Comparison of ENCODE assay signal across 2 cellular contexts in genomic region chr1:39980555-39981313, GRCh38.
TF ChIP-seq lines count a peak whose summit lies in the region.

No MANE protein-coding gene starts in this region.

TF ChIP-seq in GM23338, 12 proteins besides CTCF, POLR2A, EP300 and RAD21:
- TF ChIP-seq EZH2 (IDR thresholded peaks at IDR 0.05; ENCODE audit: low read depth, unreplicated experiment) (no peak), EZH2phosphoT487 (IDR thresholded peaks at IDR 0.05; ENCODE audit: unreplicated experiment) (no peak), NANOG (IDR thresholded peaks at IDR 0.05; ENCODE audit: borderline replicate concordance) (no peak), JUNB (IDR thresholded peaks at IDR 0.05; ENCODE audit: unreplicated experiment) (no peak), ZNF462 (CRISPR knock-in tag; IDR thresholded peaks at IDR 0.05) (no peak), ZNF114 (CRISPR knock-in tag; IDR thresholded peaks at IDR 0.05) (no peak), POLR2AphosphoS5 (IDR thresholded peaks at IDR 0.05; ENCODE audit: low read depth) (no peak), CREB1 (CRISPR knock-in tag; IDR thresholded peaks at IDR 0.05; ENCODE audit: low read depth) (no peak), ZNF331 (CRISPR knock-in tag; IDR thresholded peaks at IDR 0.05; ENCODE audit: low read depth) (no peak)

TF ChIP-seq in H1, 55 proteins besides CTCF, POLR2A, EP300 and RAD21:
- TF ChIP-seq SUZ12 (IDR thresholded peaks at IDR 0.05; ENCODE audit: low read length) (no peak), MAFK (IDR thresholded peaks at IDR 0.05; ENCODE audit: low read depth, low read length) (no peak), GTF2F1 (IDR thresholded peaks at IDR 0.05; ENCODE audit: borderline replicate concordance, low read depth, low read length) (no peak), ZNF274 (IDR thresholded peaks at IDR 0.05; ENCODE audit: borderline replicate concordance, extremely low read depth, low read length) (no peak), TAF7 (optimal IDR thresholded peaks at IDR 0.05; ENCODE audit: borderline replicate concordance, low read depth, low read length) (no peak), SP1 (IDR thresholded peaks at IDR 0.05; ENCODE audit: low read depth, low read length) (no peak), GABPA (IDR thresholded peaks at IDR 0.05; ENCODE audit: borderline replicate concordance, insufficient read depth, low read length) (no peak), KDM1A (IDR thresholded peaks at IDR 0.05; ENCODE audit: borderline replicate concordance, low read length) (no peak)
